26 cellular contexts compared by ENCODE assay signal in the genomic region with DNA sequence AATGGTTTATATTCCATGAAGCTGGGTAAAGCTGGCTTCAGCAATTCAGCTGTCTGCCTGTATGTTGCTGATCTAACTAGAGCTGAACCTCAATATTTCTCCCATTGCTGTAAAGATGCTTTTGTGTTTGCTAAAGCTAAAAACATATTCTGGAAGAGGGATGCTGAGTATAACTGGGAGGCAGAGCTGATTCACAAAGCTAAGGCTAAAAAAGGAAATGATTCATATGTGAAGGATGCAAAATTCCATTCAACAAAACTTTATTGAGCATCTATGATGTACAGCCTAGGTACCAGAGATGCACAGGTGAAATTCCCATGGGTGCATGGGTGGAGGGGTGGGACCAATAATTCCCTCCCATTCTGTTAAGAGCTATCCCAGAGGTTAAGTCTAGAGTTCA.
DNase-seq lines count a peak whose midpoint lies in the region; ATAC-seq and TF ChIP-seq lines count a peak whose summit lies in the region.
"Had no signal": no experiment of that assay in that cellular context is flagged by ENCODE, and none has a peak within 500 bp of the region (broad histone marks: within the 10 kb centered on the region; RNA-seq: fewer than 3 reads in every experiment).

No MANE protein-coding gene starts in this region.

- H3K9me3 Mint-ChIP-seq in HFFc6 = no peaks in the 10 kb centered on the region
- H3K9me3 Mint-ChIP-seq in osteocyte (ENCODE audit: unreplicated experiment) = no peaks in the 10 kb centered on the region
- no peaks in the 10 kb centered on the region for H3K9me3 Mint-ChIP-seq in activated naive CD4-positive, alpha-beta T cell treated with anti-CD3 and anti-CD28 coated beads, Interleukin-2, amount 10 ng/mL, durations not matched to agents 7 days and 5 days
- H3K9me3 Mint-ChIP-seq: activated CD8-positive, alpha-beta T cell treated with anti-CD3 and anti-CD28 coated beads for 36 hours; activated naive CD8-positive, alpha-beta T cell treated with anti-CD3 and anti-CD28 coated beads for 36 hours; activated T-helper 2 cell treated with anti-CD3 and anti-CD28 coated beads, Interferon-gamma antibody, Interleukin-2, Interleukin-4, amounts not matched to agents 10 μg/mL and 5 μg/mL and 100 μg/mL, durations not matched to agents 14 hours and 24 hours and 36 hours; dendritic cell treated with granulocyte-macrophage colony-stimulating factor and Interleukin-4, amounts not matched to agents 40 ng/mL and 50 ng/mL, for 4 days; mesothelial cell of epicardium had no signal

- H3K27ac Mint-ChIP-seq in HFFc6 (peak overlapping the region; percentile 89), osteocyte (ENCODE audit: unreplicated experiment) (no peak overlapping the region)
- no peak overlapping the region for H3K27ac Mint-ChIP-seq in activated naive CD4-positive, alpha-beta T cell treated with anti-CD3 and anti-CD28 coated beads, Interleukin-2, amount 10 ng/mL, durations not matched to agents 7 days and 5 days
- H3K27ac Mint-ChIP-seq: activated CD8-positive, alpha-beta T cell treated with anti-CD3 and anti-CD28 coated beads for 36 hours; activated naive CD8-positive, alpha-beta T cell treated with anti-CD3 and anti-CD28 coated beads for 36 hours; activated T-helper 2 cell treated with anti-CD3 and anti-CD28 coated beads, Interferon-gamma antibody, Interleukin-2, Interleukin-4, amounts not matched to agents 10 μg/mL and 5 μg/mL and 100 μg/mL, durations not matched to agents 14 hours and 24 hours and 36 hours; CD8-positive, alpha-beta memory T cell; dendritic cell treated with granulocyte-macrophage colony-stimulating factor and Interleukin-4, amounts not matched to agents 40 ng/mL and 50 ng/mL, for 4 days; mesothelial cell of epicardium; naive B cell; T-helper 17 cell had no signal

- no peaks in the 10 kb centered on the region for H3K27me3 Mint-ChIP-seq in HFFc6 (ENCODE audit: insufficient read depth)
- no peaks in the 10 kb centered on the region for H3K27me3 Mint-ChIP-seq in osteocyte (ENCODE audit: unreplicated experiment)
- no peaks in the 10 kb centered on the region for H3K27me3 Mint-ChIP-seq in activated naive CD4-positive, alpha-beta T cell treated with anti-CD3 and anti-CD28 coated beads, Interleukin-2, amount 10 ng/mL, durations not matched to agents 7 days and 5 days
- H3K27me3 Mint-ChIP-seq: activated CD8-positive, alpha-beta T cell treated with anti-CD3 and anti-CD28 coated beads for 36 hours; dendritic cell treated with granulocyte-macrophage colony-stimulating factor and Interleukin-4, amounts not matched to agents 40 ng/mL and 50 ng/mL, for 4 days; T-helper 17 cell had no signal

- H3K36me3 Mint-ChIP-seq in HFFc6 (ENCODE audit: low read depth) (no peaks in the 10 kb centered on the region), osteocyte (ENCODE audit: unreplicated experiment) (no peaks in the 10 kb centered on the region)
- no peaks in the 10 kb centered on the region for H3K36me3 Mint-ChIP-seq in activated naive CD4-positive, alpha-beta T cell treated with anti-CD3 and anti-CD28 coated beads, Interleukin-2, amount 10 ng/mL, durations not matched to agents 7 days and 5 days
- H3K36me3 Mint-ChIP-seq: activated naive CD8-positive, alpha-beta T cell treated with anti-CD3 and anti-CD28 coated beads for 36 hours; CD8-positive, alpha-beta memory T cell; mesothelial cell of epicardium; naive B cell had no signal

- CTCF ChIA-PET in activated naive CD4-positive, alpha-beta T cell treated with anti-CD3 and anti-CD28 coated beads, Interleukin-2, amount 10 ng/mL, durations not matched to agents 7 days and 5 days (lab: Charles Lee) = no interaction called here

- H3K4me1 Mint-ChIP-seq in HFFc6 (ENCODE audit: low read depth) = peaks cover 90% of the 10 kb centered on the region
- peaks cover 14% of the 10 kb centered on the region for H3K4me1 Mint-ChIP-seq in osteocyte (ENCODE audit: unreplicated experiment)
- H3K4me1 Mint-ChIP-seq in activated naive CD4-positive, alpha-beta T cell treated with anti-CD3 and anti-CD28 coated beads, Interleukin-2, amount 10 ng/mL, durations not matched to agents 7 days and 5 days = no peaks in the 10 kb centered on the region
- H3K4me1 Mint-ChIP-seq: activated naive CD8-positive, alpha-beta T cell treated with anti-CD3 and anti-CD28 coated beads for 36 hours; CD8-positive, alpha-beta memory T cell; mesothelial cell of epicardium; naive B cell; T-helper 17 cell had no signal

- no peak; the same call in 2 of the 3 replicates for ATAC-seq in SK-N-SH treated with all-trans-retinoic acid at 6 μM for 48 hours
- ATAC-seq: A549; activated CD8-positive, alpha-beta T cell treated with anti-CD3 and anti-CD28 coated beads for 36 hours; T-helper 17 cell had no signal

- DNase-seq in AG08395 (ENCODE audit: low spot score) (peak; percentile 25), HFFc6 (peak; percentile 55), fibroblast of the aortic adventitia (ENCODE audit: low read depth) (peak; percentile 22), nucleus accumbens (lab: John Stamatoyannopoulos, UW) (no peak), osteocyte (ENCODE audit: extremely low spot score, unreplicated experiment) (no peak)
- DNase-seq in activated naive CD4-positive, alpha-beta T cell (lab: John Stamatoyannopoulos, UW) = no peak
- no peak for DNase-seq in activated naive CD4-positive, alpha-beta T cell treated with anti-CD3 and anti-CD28 coated beads, Interleukin-2, amount 10 ng/mL, durations not matched to agents 7 days and 5 days
- DNase-seq: activated CD8-positive, alpha-beta T cell treated with anti-CD3 and anti-CD28 coated beads for 36 hours; activated naive CD8-positive, alpha-beta T cell treated with anti-CD3 and anti-CD28 coated beads for 36 hours; BE2C; CD8-positive, alpha-beta memory T cell; central memory CD4-positive, alpha-beta T cell; naive B cell; NCI-H1092; NCI-H2029; NCI-H69; RPMI8226; stimulated activated naive CD4-positive, alpha-beta T cell treated with Interleukin-2 at 50 U/mL for 16 hours; T-helper 17 cell; uterus had no signal

- no peak overlapping the region for H3K4me3 ChIP-seq in fibroblast of the aortic adventitia (ENCODE audit: low read depth, low read length)
- H3K4me3 ChIP-seq: A549, ascending aorta, uterus had no signal

- TF ChIP-seq CTCF in HFFc6 (IDR thresholded peaks at IDR 0.05) (no peak), fibroblast of the aortic adventitia (IDR thresholded peaks at IDR 0.05; ENCODE audit: insufficient read depth, low read length) (no peak), osteocyte (IDR thresholded peaks at IDR 0.05) (no peak)

- H3K4me3 Mint-ChIP-seq in HFFc6 = peak overlapping the region; percentile 24; the same call in 1 of the 2 replicates
- no peak overlapping the region for H3K4me3 Mint-ChIP-seq in osteocyte (ENCODE audit: unreplicated experiment)
- H3K4me3 Mint-ChIP-seq in activated naive CD4-positive, alpha-beta T cell treated with anti-CD3 and anti-CD28 coated beads, Interleukin-2, amount 10 ng/mL, durations not matched to agents 7 days and 5 days = no peak overlapping the region
- H3K4me3 Mint-ChIP-seq: activated CD8-positive, alpha-beta T cell treated with anti-CD3 and anti-CD28 coated beads for 36 hours; activated naive CD8-positive, alpha-beta T cell treated with anti-CD3 and anti-CD28 coated beads for 36 hours; CD8-positive, alpha-beta memory T cell; dendritic cell treated with granulocyte-macrophage colony-stimulating factor and Interleukin-4, amounts not matched to agents 40 ng/mL and 50 ng/mL, for 4 days; mesothelial cell of epicardium; naive B cell; T-helper 17 cell had no signal

TF ChIP-seq in SK-N-SH treated with all-trans-retinoic acid at 6 μM for 48 hours, 23 proteins besides CTCF, POLR2A, EP300 and RAD21:
- TF ChIP-seq CSDC2 (CRISPR knock-in tag; IDR thresholded peaks at IDR 0.05) = no peak
- TF ChIP-seq ZFP3 (CRISPR knock-in tag; IDR thresholded peaks at IDR 0.05) = peak; percentile 53; the same call in 1 of the 2 replicates

Comparison
In these comparisons a context has a peak if more than half of its experiments do, and no peak if none do; other contexts are left out.
1. DNase-seq: peak in AG08395 (single experiment), HFFc6 (single experiment) and fibroblast of the aortic adventitia (single experiment); none in nucleus accumbens (0 of 56), osteocyte (single experiment), activated naive CD4-positive, alpha-beta T cell (0 of 4) and activated naive CD4-positive, alpha-beta T cell treated with anti-CD3 and anti-CD28 coated beads, Interleukin-2, amount 10 ng/mL, durations not matched to agents 7 days and 5 days (single experiment).